Comparison of ENCODE assay signal across 8 cellular contexts in genomic region chr10:58268454-58268945, GRCh38. TPM values are rescaled to one million over a fixed set of nuclear protein-coding genes. Genes with fewer than 3 reads are reported as not detected.
DNase-seq lines count a peak whose midpoint lies in the region; ATAC-seq and TF ChIP-seq lines count a peak whose summit lies in the region.

No MANE protein-coding gene starts in this region.

- H3K36me3 ChIP-seq in ACC112 (ENCODE audit: insufficient read depth, low read length) (no peaks in the 10 kb centered on the region), muscle layer of duodenum (ENCODE audit: control insufficient read depth in 1 of 2, insufficient read depth in 2 of 2, low read length in 2 of 2) (peaks cover 0 to 15% of the 10 kb centered on the region in 2 donors)

- peaks cover 73% of the 10 kb centered on the region for H3K79me2 ChIP-seq in ACC112 (ENCODE audit: control insufficient read depth, insufficient read depth, low read length, unreplicated experiment)

- H3K4me1 ChIP-seq in ACC112 (ENCODE audit: control insufficient read depth, insufficient read depth, low read length, unreplicated experiment), result peaks cover 25% of the 10 kb centered on the region
- peaks cover 6 to 18% of the 10 kb centered on the region in 2 donors for H3K4me1 ChIP-seq in muscle layer of duodenum (ENCODE audit: control insufficient read depth in 1 of 2, insufficient read depth in 2 of 2, low read length in 2 of 2)

- H3K9me3 ChIP-seq in muscle layer of duodenum (ENCODE audit: control insufficient read depth in 1 of 2, low read length in 2 of 2), result no peaks in the 10 kb centered on the region

- peak; percentile 28 for DNase-seq in Jurkat, Clone E6-1 (ENCODE audit: low read depth, low spot score)
- DNase-seq in caudate nucleus (lab: John Stamatoyannopoulos, UW), result no peak
- no peak for DNase-seq in NCI-H69 (lab: John Stamatoyannopoulos, UW)
- DNase-seq in T1000 (lab: John Stamatoyannopoulos, UW), result no peak
- no peak for DNase-seq in omental fat pad (ENCODE audit: low spot score)

- H3K4me3 ChIP-seq in ACC112 (ENCODE audit: low read depth, low read length), result peak overlapping the region; percentile 90
- peak overlapping the region; percentile 95 for H3K4me3 ChIP-seq in Jurkat, Clone E6-1 (ENCODE audit: low read length)
- peak overlapping the region; percentile 90 to 94 for H3K4me3 ChIP-seq in muscle layer of duodenum (ENCODE audit: low read depth in 1 of 2, low read length in 2 of 2)

- no peak for TF ChIP-seq CTCF in omental fat pad (IDR thresholded peaks at IDR 0.05)

- H3K27ac ChIP-seq in ACC112 (ENCODE audit: low read depth, low read length) (peak overlapping the region; percentile 47), caudate nucleus (ENCODE audit: low read depth, low read length) (peak overlapping the region; percentile 97), muscle layer of duodenum (ENCODE audit: low read length) (peak overlapping the region; percentile 93)

- no peaks in the 10 kb centered on the region for H3K27me3 ChIP-seq in ACC112 (ENCODE audit: insufficient read depth, low read length)
- H3K27me3 ChIP-seq in muscle layer of duodenum (ENCODE audit: low read depth, low read length), result no peaks in the 10 kb centered on the region

- H2AFZ ChIP-seq in ACC112 (ENCODE audit: low read length, unreplicated experiment), result peak overlapping the region; percentile 82

- peak; percentile 0 for ATAC-seq in GM19351 (IDR thresholded peaks at IDR 0.05; ENCODE audit: unreplicated experiment)
- ATAC-seq in omental fat pad (ENCODE audit: low FRiP score), result no peak

RNA-seq across cellular contexts. Expression of gene CISD1, which starts 0.5 kb away (rescaled TPM):
- polyA plus RNA-seq in Jurkat, Clone E6-1 (2012; ENCODE audit: insufficient read depth, insufficient read length), result 103 TPM
- total RNA-seq in omental fat pad, result 10 to 100 TPM; 14.6 to 21.8 (median 18.1) TPM

RNA-seq across cellular contexts. Expression of gene IPMK, which starts 0.8 kb away (rescaled TPM):
- polyA plus RNA-seq in Jurkat, Clone E6-1 (2012; ENCODE audit: insufficient read depth, insufficient read length), result 2.8 TPM
- 1 to 10 TPM; 6.3 to 9.5 (median 7.7) TPM for total RNA-seq in omental fat pad

Comparison
In these comparisons a context has a peak if more than half of its experiments do, and no peak if none do; other contexts are left out.
1. H3K27ac ChIP-seq: peak in every context shown above with its lines; median percentile 97 in caudate nucleus; 93 in muscle layer of duodenum; 47 in ACC112.